18 cellular contexts compared by ENCODE assay signal in the genomic region with DNA sequence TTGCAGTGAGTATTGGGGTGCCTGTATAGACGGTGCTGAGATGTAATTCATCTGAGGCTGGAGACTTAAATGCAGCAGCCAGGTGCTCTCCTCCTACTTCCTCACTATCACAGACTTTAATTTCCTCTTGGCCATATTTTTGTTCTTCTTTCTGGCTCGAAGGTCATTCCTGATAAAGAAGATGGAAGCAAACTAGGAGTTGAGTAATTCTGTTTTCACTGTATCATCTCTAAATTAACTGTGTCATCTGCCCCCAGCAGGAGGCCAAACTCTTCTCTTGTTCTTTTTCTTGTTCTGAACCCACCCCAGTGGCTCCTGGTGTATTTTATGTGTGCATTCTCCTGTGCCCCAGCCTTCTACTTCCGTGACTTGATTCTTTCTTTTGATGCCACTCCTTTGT.
DNase-seq lines count a peak whose midpoint lies in the region; ATAC-seq, FAIRE-seq and TF ChIP-seq lines count a peak whose summit lies in the region.
"Had no signal": no experiment of that assay in that cellular context is flagged by ENCODE, and none has a peak within 500 bp of the region (broad histone marks: within the 10 kb centered on the region; RNA-seq: fewer than 3 reads in every experiment).

No MANE protein-coding gene starts in this region.

- no peaks in the 10 kb centered on the region for H3K79me1 ChIP-seq in neuronal stem cell (ENCODE audit: low read depth, low read length)

- no CpG with 5 or more reads among the region's 3 CpGs for WGBS in neuronal stem cell (ENCODE audit: extremely low coverage in 2 of 2, insufficient read length in 2 of 2, insufficient replicate concordance in 1 of 2), 2 donors

- no peaks in the 10 kb centered on the region for H3K27me3 Mint-ChIP-seq in Calu3 (ENCODE audit: unreplicated experiment)
- no peaks in the 10 kb centered on the region for H3K27me3 Mint-ChIP-seq in activated naive CD8-positive, alpha-beta T cell treated with anti-CD3 and anti-CD28 coated beads, Interleukin-2, amount 50 U/mL, for 24 hours

- DNase-seq in Calu3 = no peak
- DNase-seq in NCI-H69 (lab: John Stamatoyannopoulos, UW) = peak; percentile 40
- DNase-seq in epithelial cell of prostate (ENCODE audit: low read depth, low spot score) = no peak
- DNase-seq in neuronal stem cell (ENCODE audit: low spot score) = no peak
- no peak for DNase-seq in urothelium cell line (ENCODE audit: low spot score)
- no peak for DNase-seq in epidermal melanocyte (ENCODE audit: insufficient read length, low spot score)
- no peak for DNase-seq in activated naive CD8-positive, alpha-beta T cell treated with anti-CD3 and anti-CD28 coated beads, Interleukin-2, amount 50 U/mL, for 24 hours
- DNase-seq: activated CD4-positive, CD25-positive, alpha-beta regulatory T cell; activated CD8-positive, alpha-beta memory T cell treated with anti-CD3 and anti-CD28 coated beads for 24 hours; MG63; natural killer cell; SIG-M5; stimulated activated CD4-positive, alpha-beta T cell treated with anti-CD3 and anti-CD28 coated beads, Interleukin-12 subunit alpha, Interleukin-12 subunit beta, amount 100 ng/mL, for 4 hours had no signal

- no peak overlapping the region for H3K4me3 ChIP-seq in neuronal stem cell (ENCODE audit: low read length in 2 of 2)
- H3K4me3 ChIP-seq: BLaER1 treated with 17β-estradiol and CSF1 and Interleukin-3, amounts not matched to agents 10 nM and 100 nM; heart left ventricle; MG63; suprapubic skin had no signal

- no peak for ATAC-seq in activated naive CD8-positive, alpha-beta T cell treated with anti-CD3 and anti-CD28 coated beads, Interleukin-2, amount 50 U/mL, for 24 hours
- ATAC-seq: natural killer cell had no signal

- H2BK5ac ChIP-seq in neuronal stem cell (ENCODE audit: low read length) = no peak overlapping the region

- no peak overlapping the region for H2AK5ac ChIP-seq in neuronal stem cell (ENCODE audit: low read depth, low read length)

- no peak overlapping the region for H3K14ac ChIP-seq in neuronal stem cell (ENCODE audit: low read length)

- no peak overlapping the region for H3K4ac ChIP-seq in neuronal stem cell (ENCODE audit: low read length)

- peaks cover 0 to 4% (median 0%) of the 10 kb centered on the region in 3 experiments for H3K27me3 ChIP-seq in neuronal stem cell (ENCODE audit: control insufficient read depth in 3 of 3, insufficient read depth in 3 of 3, low read depth in 1 of 3, low read length in 3 of 3)
- H3K27me3 ChIP-seq: BLaER1 treated with 17β-estradiol and CSF1 and Interleukin-3, amounts not matched to agents 10 nM and 100 nM; heart left ventricle; MG63; suprapubic skin had no signal

- peaks cover 5% of the 10 kb centered on the region for H3K36me3 Mint-ChIP-seq in Calu3 (ENCODE audit: insufficient read depth, unreplicated experiment)
- H3K36me3 Mint-ChIP-seq in activated naive CD8-positive, alpha-beta T cell treated with anti-CD3 and anti-CD28 coated beads, Interleukin-2, amount 50 U/mL, for 24 hours (ENCODE audit: low read depth) = no peaks in the 10 kb centered on the region
- H3K36me3 Mint-ChIP-seq: natural killer cell had no signal

- no peak overlapping the region for H3K23ac ChIP-seq in neuronal stem cell (ENCODE audit: low read depth, low read length, poor library complexity)

- intact Hi-C loops in Calu3 (cut with micrococcal nuclease; ENCODE audit: unreplicated experiment) = loop anchor here (2.0 to 5.0 kb wide), 3 partner anchors 92 to 533 kb away; no protein-coding TSS in a partner anchor

- no peak overlapping the region for H2BK12ac ChIP-seq in neuronal stem cell (ENCODE audit: low read length)

- FAIRE-seq in urothelium cell line (lab: Jason Lieb, UNC) = no peak
- FAIRE-seq: GM12892 had no signal

- TF ChIP-seq CTCF in Calu3 (IDR thresholded peaks at IDR 0.05; ENCODE audit: unreplicated experiment) = no peak

- no peak overlapping the region for H2BK120ac ChIP-seq in neuronal stem cell (ENCODE audit: low read depth, low read length)

- no peak overlapping the region for H3K18ac ChIP-seq in neuronal stem cell (ENCODE audit: low read length)

- peaks cover 46% of the 10 kb centered on the region for H3K4me1 Mint-ChIP-seq in Calu3 (ENCODE audit: low read depth, unreplicated experiment)
- H3K4me1 Mint-ChIP-seq in activated naive CD8-positive, alpha-beta T cell treated with anti-CD3 and anti-CD28 coated beads, Interleukin-2, amount 50 U/mL, for 24 hours = peaks cover 9% of the 10 kb centered on the region

- H3K4me1 ChIP-seq in neuronal stem cell (ENCODE audit: control insufficient read depth in 2 of 2, insufficient read depth in 1 of 2, low read depth in 1 of 2, low read length in 2 of 2) = peaks cover 6 to 7% of the 10 kb centered on the region in 2 donors
- H3K4me1 ChIP-seq: suprapubic skin had no signal

- H3K4me3 Mint-ChIP-seq in Calu3 (ENCODE audit: low read depth, unreplicated experiment) = no peak overlapping the region
- no peak overlapping the region for H3K4me3 Mint-ChIP-seq in activated naive CD8-positive, alpha-beta T cell treated with anti-CD3 and anti-CD28 coated beads, Interleukin-2, amount 50 U/mL, for 24 hours
- H3K4me3 Mint-ChIP-seq: HFFc6, natural killer cell had no signal

- no peaks in the 10 kb centered on the region for H3K9me3 Mint-ChIP-seq in Calu3 (ENCODE audit: low read depth, unreplicated experiment)
- H3K9me3 Mint-ChIP-seq in activated naive CD8-positive, alpha-beta T cell treated with anti-CD3 and anti-CD28 coated beads, Interleukin-2, amount 50 U/mL, for 24 hours = no peaks in the 10 kb centered on the region
- H3K9me3 Mint-ChIP-seq: HFFc6 had no signal

- H2AFZ ChIP-seq in neuronal stem cell (ENCODE audit: low read length) = peak overlapping the region; percentile 62

- H3K9me3 ChIP-seq in neuronal stem cell (replicated peaks in 1 of 2; ENCODE audit: control insufficient read depth in 2 of 2, insufficient read depth in 1 of 2, low read depth in 1 of 2, low read length in 2 of 2) = no peaks in the 10 kb centered on the region
- H3K9me3 ChIP-seq: BLaER1 treated with 17β-estradiol and CSF1 and Interleukin-3, amounts not matched to agents 10 nM and 100 nM; heart left ventricle; MG63; suprapubic skin had no signal

- peak overlapping the region; percentile 80 for H3K27ac ChIP-seq in epithelial cell of prostate
- H3K27ac ChIP-seq in neuronal stem cell (replicated peaks; ENCODE audit: low read length) = no peak overlapping the region
- H3K27ac ChIP-seq: heart left ventricle, suprapubic skin had no signal

- no peak overlapping the region for H4K8ac ChIP-seq in neuronal stem cell (ENCODE audit: low read depth, low read length)

- no peak overlapping the region for H3K4me2 ChIP-seq in neuronal stem cell (ENCODE audit: insufficient read depth, low read length, poor library complexity, severe bottlenecking)

- no peak overlapping the region for H2BK15ac ChIP-seq in neuronal stem cell (ENCODE audit: low read length)

- H3K27ac Mint-ChIP-seq in Calu3 (ENCODE audit: unreplicated experiment) = peak overlapping the region; percentile 35
- no peak overlapping the region for H3K27ac Mint-ChIP-seq in activated naive CD8-positive, alpha-beta T cell treated with anti-CD3 and anti-CD28 coated beads, Interleukin-2, amount 50 U/mL, for 24 hours
- H3K27ac Mint-ChIP-seq: HFFc6, natural killer cell had no signal

- no peak overlapping the region for H4K91ac ChIP-seq in neuronal stem cell (ENCODE audit: low read depth, low read length, poor library complexity)

- BruUV-seq in Calu3 (replicated peaks; lab: Mats Ljungman, UMichigan) = no TSS peak

- CTCF ChIA-PET in Calu3 (lab: Charles Lee) = interaction anchor here (1.0 to 2.6 kb wide), 4 partner anchors 37 to 447 kb away, joined by 3 to 20 read pairs (median 4); no protein-coding TSS in a partner anchor

- H3K36me3 ChIP-seq in neuronal stem cell (replicated peaks in 1 of 2; ENCODE audit: control insufficient read depth in 2 of 2, insufficient read depth in 2 of 2, low read length in 2 of 2) = no peaks in the 10 kb centered on the region
- H3K36me3 ChIP-seq: BLaER1 treated with 17β-estradiol and CSF1 and Interleukin-3, amounts not matched to agents 10 nM and 100 nM; heart left ventricle; MG63; suprapubic skin had no signal

- H3K9ac ChIP-seq in neuronal stem cell (ENCODE audit: low read depth, low read length, poor library complexity) = no peak overlapping the region
- H3K9ac ChIP-seq: BLaER1 treated with 17β-estradiol and CSF1 and Interleukin-3, amounts not matched to agents 10 nM and 100 nM had no signal
